8 cellular contexts compared by ENCODE assay signal in the genomic region with DNA sequence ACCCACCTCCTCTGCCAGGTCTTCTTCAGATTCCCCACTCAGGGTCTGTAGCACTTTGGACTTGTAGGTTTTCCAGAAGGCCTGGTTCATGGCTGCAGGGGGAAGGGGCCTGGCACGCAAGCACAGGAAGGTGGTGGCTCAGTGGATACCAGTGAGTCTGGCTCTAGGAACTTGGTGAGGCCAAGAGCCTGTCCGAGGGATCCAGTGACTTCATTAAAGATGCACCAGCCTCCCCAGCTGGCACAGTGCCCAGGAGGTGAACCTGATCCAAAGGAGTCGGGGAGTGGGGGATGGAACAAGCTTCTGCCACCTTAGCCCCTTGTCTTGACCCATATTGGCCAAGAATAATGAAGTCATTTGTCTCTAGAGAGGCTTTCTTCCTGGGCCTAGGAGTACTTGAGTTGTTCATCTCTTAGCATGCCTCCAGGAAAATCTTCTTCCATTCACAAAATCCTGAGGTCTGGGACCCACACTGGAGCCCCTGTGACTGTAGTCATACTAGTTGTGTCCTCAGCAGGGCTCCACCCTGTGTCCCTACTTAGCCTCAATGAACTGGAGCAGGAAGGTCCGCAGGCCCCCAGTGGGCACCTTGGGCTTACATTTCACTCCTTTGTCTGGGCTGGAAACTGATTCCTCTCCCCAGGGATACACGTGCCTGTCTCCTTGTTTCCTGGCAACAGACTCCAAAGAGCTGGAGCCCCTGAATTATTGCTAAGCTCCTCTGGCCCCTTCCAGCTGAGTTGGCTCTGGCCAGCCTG.
A peak's percentile ranks its signal among the peaks of the same experiment; 100 is the strongest.
DNase-seq lines count a peak whose midpoint lies in the region; ATAC-seq, FAIRE-seq and TF ChIP-seq lines count a peak whose summit lies in the region.

Gene C1orf232, minus strand, starts transcription at position 554 of the 758 bp plus-strand sequence. Its CDS starts 464 bp downstream, at position 90.

- H3K27me3 ChIP-seq in endocrine pancreas (ENCODE audit: control insufficient read depth, insufficient read depth, low read length) (no peaks in the 10 kb centered on the region), neuron (ENCODE audit: insufficient read depth, low read length) (peaks cover 2% of the 10 kb centered on the region)

- H3K9me3 ChIP-seq in endocrine pancreas (ENCODE audit: control insufficient read depth, low read length) (no peaks in the 10 kb centered on the region), neuron (ENCODE audit: low read length) (no peaks in the 10 kb centered on the region)

- ATAC-seq in HG02852 (IDR thresholded peaks at IDR 0.05; ENCODE audit: unreplicated experiment) (no peak), GM18870 (IDR thresholded peaks at IDR 0.05; ENCODE audit: unreplicated experiment) (no peak)

- H2AFZ ChIP-seq in neuron (ENCODE audit: low read depth, low read length), result peak within 1 kb of the TSS; percentile 76

- no peak for TF ChIP-seq CTCF in HFF-Myc (IDR thresholded peaks at IDR 0.05; ENCODE audit: low read depth, low read length, missing control alignments)

- H3K36me3 ChIP-seq in endocrine pancreas (ENCODE audit: control insufficient read depth, insufficient read depth, low read length) (no peaks in the 10 kb centered on the region), neuron (ENCODE audit: insufficient read depth, low read length) (no peaks in the 10 kb centered on the region)

- peak within 1 kb of the TSS; percentile 95 for H3K4me3 ChIP-seq in HFF-Myc (replicated peaks; ENCODE audit: low read depth, low read length)
- no peak within 1 kb of the TSS for H3K4me3 ChIP-seq in endocrine pancreas (ENCODE audit: control insufficient read depth, insufficient read depth, low read length)
- peak within 1 kb of the TSS; percentile 64 for H3K4me3 ChIP-seq in neuron (ENCODE audit: low read length)

- H3K9ac ChIP-seq in endocrine pancreas (ENCODE audit: control insufficient read depth, insufficient read depth, low read length), result peak within 1 kb of the TSS; percentile 70

- DNase-seq in HFF-Myc (ENCODE audit: extremely low read depth, low read depth), result no peak
- peak; percentile 69 for DNase-seq in NCI-H82 (lab: John Stamatoyannopoulos, UW)
- no peak for DNase-seq in COLO829 (ENCODE audit: low spot score)
- no peak for DNase-seq in HTR-8/SVneo (ENCODE audit: insufficient read length, low spot score)

- no peak for FAIRE-seq in HTR-8/SVneo (lab: Jason Lieb, UNC)

- H3K4me1 ChIP-seq in endocrine pancreas (ENCODE audit: control insufficient read depth, insufficient read depth, low read length) (no peaks in the 10 kb centered on the region), neuron (ENCODE audit: insufficient read depth, low read length) (peaks cover 30% of the 10 kb centered on the region)
